ENCODE assay signal across 2 cellular contexts in genomic region chr17:40367728-40368127, GRCh38. TPM values are rescaled to one million over a fixed set of nuclear protein-coding genes. Genes with fewer than 3 reads are reported as not detected.
"Had no signal": no experiment of that assay in that cellular context is flagged by ENCODE, and none has a peak within 500 bp of the region (broad histone marks: within the 10 kb centered on the region; RNA-seq: fewer than 3 reads in every experiment).

No MANE protein-coding gene starts in this region.

RNA-seq across cellular contexts. Expression of gene GJD3, which starts 3.2 kb away (rescaled TPM):
- total RNA-seq: endodermal cell had no signal
- polyA plus RNA-seq: mammary epithelial cell had no signal
